Comparison of ENCODE assay signal across 8 cellular contexts in genomic region chr20:50152394-50153152, GRCh38. TPM values are rescaled to one million over a fixed set of nuclear protein-coding genes. Genes with fewer than 3 reads are reported as not detected.
DNase-seq lines count a peak whose midpoint lies in the region; ATAC-seq and TF ChIP-seq lines count a peak whose summit lies in the region.

No MANE protein-coding gene starts in this region.

- TF ChIP-seq CTCF in activated B cell treated with CpG ODN at 0.5 μM for 24 hours (IDR thresholded peaks at IDR 0.05): no peak
- TF ChIP-seq CTCF in stomach (IDR thresholded peaks at IDR 0.05): peak in 2 of 7 experiments; percentile 15 to 28

- H3K36me3 ChIP-seq in stomach: peaks cover 0 to 16% (median 10%) of the 10 kb centered on the region in 4 donors

- POLR2A ChIA-PET in activated B cell treated with CpG ODN at 0.5 μM for 24 hours (lab: Charles Lee): interaction anchor here (0.6 to 2.6 kb wide), 8 partner anchors 8 to 577 kb away, joined by 3 to 15 read pairs (median 10); partner anchors contain the start of genes RNF114 and UBE2V1
- POLR2A ChIA-PET in HEK293T (lab: Yijun Ruan, JAX): interaction anchor here (0.7 to 3.3 kb wide), 13 partner anchors 12 to 172 kb away, joined by 3 to 39 read pairs (median 8); partner anchors contain the start of gene UBE2V1

- H3K4me1 ChIP-seq in stomach: peaks cover 50 to 64% (median 60%) of the 10 kb centered on the region in 4 donors

- WGBS in stomach, 5 donors: 3 to 13% (median 10%) methylated on average over 4 of the region's 4 CpGs

- H3K27ac ChIP-seq in stomach: peak overlapping the region; percentile 92 to 97 (median 96)

- no peak for ATAC-seq in activated B cell treated with CpG ODN at 0.5 μM for 24 hours (ENCODE audit: low read depth)

- no peaks in the 10 kb centered on the region for H3K27me3 Mint-ChIP-seq in activated B cell treated with CpG ODN at 0.5 μM for 24 hours

- TF ChIP-seq POLR2A in stomach (IDR thresholded peaks at IDR 0.05): no peak

- H3K27me3 ChIP-seq in stomach: no peaks in the 10 kb centered on the region

- peak overlapping the region; percentile 85 for H3K4me3 Mint-ChIP-seq in activated B cell treated with CpG ODN at 0.5 μM for 24 hours

- intact Hi-C loops in activated B cell treated with CpG ODN at 0.5 μM for 24 hours (cut with micrococcal nuclease): loop anchor here (1.0 kb wide), 2 partner anchors 14 to 39 kb away; partner anchors contain the start of gene UBE2V1
- intact Hi-C loops in stomach (cut with DNase I; ENCODE audit: low total_unique reads): no loop called here

- CTCF ChIA-PET in activated B cell treated with CpG ODN at 0.5 μM for 24 hours (lab: Charles Lee) (interaction anchor here (0.7 to 3.1 kb wide), 5 partner anchors 8 to 81 kb away, joined by 3 to 29 read pairs (median 7); no protein-coding TSS in a partner anchor), HEK293T (lab: Yijun Ruan, JAX) (interaction anchor here (0.5 to 1.8 kb wide), 7 partner anchors 17 to 1202 kb away, joined by 3 to 5 read pairs (median 3); no protein-coding TSS in a partner anchor)

- H3K9me3 Mint-ChIP-seq in activated B cell treated with CpG ODN at 0.5 μM for 24 hours: no peaks in the 10 kb centered on the region

- peaks cover 16% of the 10 kb centered on the region for H3K36me3 Mint-ChIP-seq in activated B cell treated with CpG ODN at 0.5 μM for 24 hours (ENCODE audit: low read depth)

- H3K27ac Mint-ChIP-seq in activated B cell treated with CpG ODN at 0.5 μM for 24 hours: peak overlapping the region; percentile 59

- no peak for TF ChIP-seq EP300 in stomach (IDR thresholded peaks at IDR 0.05)

- peak overlapping the region; percentile 76 for H3K4me3 ChIP-seq in iPS-11a (ENCODE audit: low read depth, low read length)
- peak overlapping the region; percentile 86 to 95 (median 89) for H3K4me3 ChIP-seq in stomach

- H3K4me1 Mint-ChIP-seq in activated B cell treated with CpG ODN at 0.5 μM for 24 hours: peaks cover 45% of the 10 kb centered on the region

- no peaks in the 10 kb centered on the region for H3K9me3 ChIP-seq in stomach

- DNase-seq in NCI-H748 (lab: John Stamatoyannopoulos, UW; ENCODE audit: unreplicated experiment): peak; percentile 12
- no peak for DNase-seq in NCI-H748 treated with DMSO at 0.1 percent for 48 hours (lab: John Stamatoyannopoulos, UW)
- no peak for DNase-seq in activated B cell treated with CpG ODN at 0.5 μM for 24 hours
- no peak for DNase-seq in stomach
- no peak for DNase-seq in HEK293T (ENCODE audit: extremely low spot score)
- DNase-seq in AML-193 (lab: John Stamatoyannopoulos, UW): no peak
- DNase-seq in 8988T: no peak

TF ChIP-seq in HEK293T, 16 proteins besides CTCF, POLR2A, EP300 and RAD21:
- no peak for TF ChIP-seq ARNT (IDR thresholded peaks at IDR 0.05)
- no peak for TF ChIP-seq PKNOX1 (IDR thresholded peaks at IDR 0.05)
- no peak for TF ChIP-seq LEF1 (IDR thresholded peaks at IDR 0.05; ENCODE audit: borderline replicate concordance)
- no peak for TF ChIP-seq ZNF384 (IDR thresholded peaks at IDR 0.05)
- no peak for TF ChIP-seq FOXA1 (IDR thresholded peaks at IDR 0.05)
- TF ChIP-seq NFRKB (IDR thresholded peaks at IDR 0.05): no peak
- no peak for TF ChIP-seq FOXM1 (IDR thresholded peaks at IDR 0.05; ENCODE audit: borderline replicate concordance)
- no peak for TF ChIP-seq TARDBP (IDR thresholded peaks at IDR 0.05)
- TF ChIP-seq SP1 (IDR thresholded peaks at IDR 0.05): no peak

RNA-seq across cellular contexts. Expression of gene PEDS1, which starts 0.9 kb away (rescaled TPM):
- total RNA-seq in activated B cell treated with CpG ODN at 0.5 μM for 24 hours (9.8 and 9.9 TPM in 2 replicates), stomach (10 to 100 TPM in 3 of 5 donors, 1 to 10 TPM in 2; 1.8 to 79.4 (median 19.4) TPM)
- polyA plus RNA-seq in stomach: 10 to 100 TPM; 10.5 to 28.7 (median 15.5) TPM

RNA-seq across cellular contexts. Expression of gene CEBPB, which starts 38.1 kb away (rescaled TPM):
- total RNA-seq in activated B cell treated with CpG ODN at 0.5 μM for 24 hours: 22.2 and 23.5 TPM in 2 replicates
- 100 to 1,000 TPM in 2 of 5 donors, 10 to 100 TPM in 3; 21.1 to 200 (median 37.1) TPM for total RNA-seq in stomach
- polyA plus RNA-seq in stomach: 10 to 100 TPM; 24.5 to 41.5 (median 30.2) TPM

RNA-seq across cellular contexts. Expression of gene UBE2V1, which starts 39.6 kb away (rescaled TPM):
- 147 and 166 TPM in 2 replicates for total RNA-seq in activated B cell treated with CpG ODN at 0.5 μM for 24 hours
- total RNA-seq in stomach: 100 to 1,000 TPM in 1 of 5 donors, 10 to 100 TPM in 4; 52.6 to 111 (median 61.8) TPM
- polyA plus RNA-seq in stomach: 10 to 100 TPM; 64.7 to 90.3 (median 80.3) TPM
